8 cellular contexts compared by ENCODE assay signal in genomic region chr22:20020533-20021195, GRCh38. TPM values are rescaled to one million over a fixed set of nuclear protein-coding genes. Genes with fewer than 3 reads are reported as not detected.
DNase-seq lines count a peak whose midpoint lies in the region; ATAC-seq and TF ChIP-seq lines count a peak whose summit lies in the region.

TANGO2 (plus strand) TSS chr22:20021110; CDS start chr22:20036799, 15,689 bp downstream.

- in situ Hi-C loops in GM13977 (cut with MboI; ENCODE audit: low pct_unique_long_range_greater_than_20kb, low sequenced_read_pairs, unreplicated experiment), result no loop called here

- 1% methylated on average over 26 to 61 of the region's 61 CpGs for WGBS in aorta, 2 donors

- ATAC-seq in HG02938 (IDR thresholded peaks at IDR 0.05; ENCODE audit: unreplicated experiment) (peak; percentile 52), aorta (ENCODE audit: low FRiP score) (peak; percentile 92)

- peaks cover 5 to 24% of the 10 kb centered on the region in 2 donors for H3K4me1 ChIP-seq in ascending aorta
- no peaks in the 10 kb centered on the region for H3K4me1 ChIP-seq in aorta (ENCODE audit: control insufficient read depth in 1 of 2, insufficient read depth in 2 of 2, low read length in 2 of 2)

- DNase-seq in GM13977 (ENCODE audit: low spot score), result peak; percentile 99
- DNase-seq in NCI-H2029 treated with DMSO at 0.1 percent for 48 hours (lab: John Stamatoyannopoulos, UW), result peak; percentile 22
- DNase-seq in T-helper 22 cell (ENCODE audit: low read depth), result peak; percentile 86
- DNase-seq in ascending aorta (ENCODE audit: low spot score in 2 of 2), result peak; percentile 73 to 95
- peak; percentile 99 for DNase-seq in hepatic stellate cell (ENCODE audit: low spot score)
- DNase-seq in retina, result peak; percentile 93
- peak; percentile 94 to 97 for DNase-seq in aorta

- H3K9me3 ChIP-seq in ascending aorta (no peaks in the 10 kb centered on the region), aorta (ENCODE audit: control insufficient read depth, low read length) (no peaks in the 10 kb centered on the region)

- H3K4me3 ChIP-seq in ascending aorta (peak within 1 kb of the TSS; percentile 78 to 97), aorta (ENCODE audit: low read length in 2 of 2) (peak within 1 kb of the TSS; percentile 76 to 91)

- peak within 1 kb of the TSS; percentile 89 to 91 for H3K27ac ChIP-seq in ascending aorta
- peak within 1 kb of the TSS in 1 of 2 donors; percentile 82 for H3K27ac ChIP-seq in aorta (ENCODE audit: low read depth in 1 of 2, low read length in 2 of 2)

- TF ChIP-seq CTCF in GM13977 (IDR thresholded peaks at IDR 0.05; ENCODE audit: extremely low read depth, insufficient read depth, missing control alignments) (no peak), ascending aorta (IDR thresholded peaks at IDR 0.05) (no peak)

- H3K36me3 ChIP-seq in ascending aorta, result peaks cover 0 to 2% of the 10 kb centered on the region in 2 donors
- no peaks in the 10 kb centered on the region for H3K36me3 ChIP-seq in aorta (ENCODE audit: control insufficient read depth in 1 of 2, insufficient read depth in 2 of 2, low read length in 1 of 2)

- intact Hi-C loops in ascending aorta (cut with DNase I), result loop anchor here (1.0 to 10.0 kb wide), 4 partner anchors 60 to 166 kb away; partner anchors contain the start of genes DGCR8, GNB1L, RANBP1 and RTL10
- intact Hi-C loops in aorta (cut with DNase I), result loop anchor here in 1 of 2 donors (2.0 kb wide), 1 partner anchor 60 kb away; the partner anchor contains the start of gene DGCR8

- H3K27me3 ChIP-seq in ascending aorta (no peaks in the 10 kb centered on the region), aorta (ENCODE audit: control insufficient read depth in 1 of 2, insufficient read depth in 2 of 2, low read length in 1 of 2) (no peaks in the 10 kb centered on the region)

RNA-seq across cellular contexts. Expression of gene TANGO2, which starts in this region (rescaled TPM):
- total RNA-seq in ascending aorta (26.3 TPM), aorta (10 to 100 TPM; 35.2 to 45.3 TPM)
- polyA plus RNA-seq in aorta, result 10 to 100 TPM; 24.8 to 38.0 TPM

Comparison
In these comparisons a context has a peak if more than half of its experiments do, and no peak if none do; other contexts are left out.
1. DNase-seq: peak in every context shown above with its lines; median percentile 99 in GM13977; 99 in hepatic stellate cell; 96 in aorta; 93 in retina; 86 in T-helper 22 cell; 84 in ascending aorta; 22 in NCI-H2029 treated with DMSO at 0.1 percent for 48 hours.